1 cellular context compared by ENCODE assay signal in genomic region chr11:117212697-117213355, GRCh38.
TF ChIP-seq lines count a peak whose summit lies in the region.

No MANE protein-coding gene starts in this region.

TF ChIP-seq in GM12878, 131 proteins besides CTCF, POLR2A, EP300 and RAD21:
- TF ChIP-seq IRF4 (IDR thresholded peaks at IDR 0.05; ENCODE audit: low read depth, low read length) (no peak), SIN3A (IDR thresholded peaks at IDR 0.05; ENCODE audit: low read depth, low read length) (no peak), USF1 (IDR thresholded peaks at IDR 0.05; ENCODE audit: borderline replicate concordance, extremely low read length, insufficient read depth, low read depth, low read length) (no peak), SRF (IDR thresholded peaks at IDR 0.05; ENCODE audit: low read depth in 2 of 2, low read length in 2 of 2) (no peak)
- TF ChIP-seq, protein P1, sequence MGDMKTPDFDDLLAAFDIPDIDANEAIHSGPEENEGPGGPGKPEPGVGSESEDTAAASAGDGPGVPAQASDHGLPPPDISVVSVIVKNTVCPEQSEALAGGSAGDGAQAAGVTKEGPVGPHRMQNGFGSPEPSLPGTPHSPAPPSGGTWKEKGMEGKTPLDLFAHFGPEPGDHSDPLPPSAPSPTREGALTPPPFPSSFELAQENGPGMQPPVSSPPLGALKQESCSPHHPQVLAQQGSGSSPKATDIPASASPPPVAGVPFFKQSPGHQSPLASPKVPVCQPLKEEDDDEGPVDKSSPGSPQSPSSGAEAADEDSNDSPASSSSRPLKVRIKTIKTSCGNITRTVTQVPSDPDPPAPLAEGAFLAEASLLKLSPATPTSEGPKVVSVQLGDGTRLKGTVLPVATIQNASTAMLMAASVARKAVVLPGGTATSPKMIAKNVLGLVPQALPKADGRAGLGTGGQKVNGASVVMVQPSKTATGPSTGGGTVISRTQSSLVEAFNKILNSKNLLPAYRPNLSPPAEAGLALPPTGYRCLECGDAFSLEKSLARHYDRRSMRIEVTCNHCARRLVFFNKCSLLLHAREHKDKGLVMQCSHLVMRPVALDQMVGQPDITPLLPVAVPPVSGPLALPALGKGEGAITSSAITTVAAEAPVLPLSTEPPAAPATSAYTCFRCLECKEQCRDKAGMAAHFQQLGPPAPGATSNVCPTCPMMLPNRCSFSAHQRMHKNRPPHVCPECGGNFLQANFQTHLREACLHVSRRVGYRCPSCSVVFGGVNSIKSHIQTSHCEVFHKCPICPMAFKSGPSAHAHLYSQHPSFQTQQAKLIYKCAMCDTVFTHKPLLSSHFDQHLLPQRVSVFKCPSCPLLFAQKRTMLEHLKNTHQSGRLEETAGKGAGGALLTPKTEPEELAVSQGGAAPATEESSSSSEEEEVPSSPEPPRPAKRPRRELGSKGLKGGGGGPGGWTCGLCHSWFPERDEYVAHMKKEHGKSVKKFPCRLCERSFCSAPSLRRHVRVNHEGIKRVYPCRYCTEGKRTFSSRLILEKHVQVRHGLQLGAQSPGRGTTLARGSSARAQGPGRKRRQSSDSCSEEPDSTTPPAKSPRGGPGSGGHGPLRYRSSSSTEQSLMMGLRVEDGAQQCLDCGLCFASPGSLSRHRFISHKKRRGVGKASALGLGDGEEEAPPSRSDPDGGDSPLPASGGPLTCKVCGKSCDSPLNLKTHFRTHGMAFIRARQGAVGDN (IDR thresholded peaks at IDR 0.05): no peak
TF ChIP-seq in GM12878: peak in this region for 0.
